Comparison of ENCODE assay signal across 23 cellular contexts in the genomic region with DNA sequence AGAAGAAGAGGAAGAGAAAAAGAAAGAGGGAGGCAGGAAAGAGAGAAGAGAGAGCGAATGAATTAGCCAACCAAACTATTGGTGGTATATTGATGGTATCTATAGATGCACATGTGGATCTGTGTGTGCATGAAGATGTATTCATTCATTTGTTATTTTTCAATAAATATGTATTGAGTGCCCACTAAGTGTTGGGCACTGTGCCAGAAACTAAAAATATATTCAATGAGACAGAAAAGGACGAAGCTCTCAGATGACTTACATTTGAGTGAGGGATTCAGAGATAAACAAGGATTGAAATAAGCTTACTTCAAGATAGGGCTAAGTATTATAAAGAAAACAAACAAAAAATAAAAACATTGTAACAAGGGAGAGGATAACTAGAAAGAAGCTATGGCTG.
"Had no signal": no experiment of that assay in that cellular context is flagged by ENCODE, and none has a peak within 500 bp of the region (broad histone marks: within the 10 kb centered on the region; RNA-seq: fewer than 3 reads in every experiment).

No MANE protein-coding gene starts in this region.

- H3K9me3 ChIP-seq: esophagus squamous epithelium, heart left ventricle, neutrophil, psoas muscle, spleen, tibial artery, upper lobe of left lung had no signal

- H3K27ac ChIP-seq: esophagus squamous epithelium, heart left ventricle, neutrophil, psoas muscle, spleen, tibial artery, upper lobe of left lung had no signal

- H3K36me3 Mint-ChIP-seq: naive B cell; stimulated activated memory B cell treated with anti-CD40 and anti-IgM and Interleukin-4, amounts not matched to agents 10 μg/mL and 1 μg/mL and 100 μg/mL, for 72 hours had no signal

- H3K27ac Mint-ChIP-seq: naive B cell; stimulated activated memory B cell treated with anti-CD40 and anti-IgM and Interleukin-4, amounts not matched to agents 10 μg/mL and 1 μg/mL and 100 μg/mL, for 72 hours; stimulated activated naive CD8-positive, alpha-beta T cell treated with anti-CD3 and anti-CD28 coated beads, Interleukin-15, Interleukin-2, amounts not matched to agents 100 ng/mL and 50 ng/mL, for 24 hours had no signal

- H3K4me3 Mint-ChIP-seq: naive B cell; stimulated activated memory B cell treated with anti-CD40 and anti-IgM and Interleukin-4, amounts not matched to agents 10 μg/mL and 1 μg/mL and 100 μg/mL, for 72 hours; stimulated activated naive CD8-positive, alpha-beta T cell treated with anti-CD3 and anti-CD28 coated beads, Interleukin-15, Interleukin-2, amounts not matched to agents 100 ng/mL and 50 ng/mL, for 24 hours had no signal

- H3K9me3 Mint-ChIP-seq: stimulated activated memory B cell treated with anti-CD40 and anti-IgM and Interleukin-4, amounts not matched to agents 10 μg/mL and 1 μg/mL and 100 μg/mL, for 72 hours; stimulated activated naive CD8-positive, alpha-beta T cell treated with anti-CD3 and anti-CD28 coated beads, Interleukin-15, Interleukin-2, amounts not matched to agents 100 ng/mL and 50 ng/mL, for 24 hours had no signal

- H3K27me3 Mint-ChIP-seq: stimulated activated memory B cell treated with anti-CD40 and anti-IgM and Interleukin-4, amounts not matched to agents 10 μg/mL and 1 μg/mL and 100 μg/mL, for 72 hours had no signal

- FAIRE-seq: colon had no signal

- DNase-seq: dermis blood vessel endothelial cell; esophagus squamous epithelium; foreskin fibroblast; heart left ventricle; hippocampal formation; left colon; left ventricle myocardium superior; mesenchymal stem cell; naive B cell; psoas muscle; retina; spleen; stimulated activated CD4-positive, alpha-beta T cell treated with anti-CD3 and anti-CD28 coated beads, Interleukin-15, amount 100 ng/mL, for 24 hours; stimulated activated CD4-positive, alpha-beta T cell treated with anti-CD3 and anti-CD28 coated beads, Interleukin-1b, Interleukin-23, amount 100 ng/mL, for 48 hours; stimulated activated CD4-positive, alpha-beta T cell treated with anti-CD3 and anti-CD28 coated beads, Interleukin-4, amount 100 ng/mL, for 24 hours; tibial artery; upper lobe of left lung had no signal

- H3K36me3 ChIP-seq: esophagus squamous epithelium, heart left ventricle, neutrophil, spleen, tibial artery, upper lobe of left lung had no signal

- H3K4me1 ChIP-seq: esophagus squamous epithelium, psoas muscle, spleen, tibial artery had no signal

- H3K4me1 Mint-ChIP-seq: naive B cell; stimulated activated memory B cell treated with anti-CD40 and anti-IgM and Interleukin-4, amounts not matched to agents 10 μg/mL and 1 μg/mL and 100 μg/mL, for 72 hours had no signal

- H3K4me3 ChIP-seq: esophagus squamous epithelium, heart left ventricle, lung, psoas muscle, spleen, tibial artery, upper lobe of left lung had no signal

- ATAC-seq: heart left ventricle; left colon; left ventricle myocardium superior; psoas muscle; sciatic nerve; stimulated activated memory B cell treated with anti-CD40 and anti-IgM and Interleukin-4, amounts not matched to agents 10 μg/mL and 1 μg/mL and 100 μg/mL, for 72 hours had no signal
